20 cellular contexts compared by ENCODE assay signal in the genomic region with DNA sequence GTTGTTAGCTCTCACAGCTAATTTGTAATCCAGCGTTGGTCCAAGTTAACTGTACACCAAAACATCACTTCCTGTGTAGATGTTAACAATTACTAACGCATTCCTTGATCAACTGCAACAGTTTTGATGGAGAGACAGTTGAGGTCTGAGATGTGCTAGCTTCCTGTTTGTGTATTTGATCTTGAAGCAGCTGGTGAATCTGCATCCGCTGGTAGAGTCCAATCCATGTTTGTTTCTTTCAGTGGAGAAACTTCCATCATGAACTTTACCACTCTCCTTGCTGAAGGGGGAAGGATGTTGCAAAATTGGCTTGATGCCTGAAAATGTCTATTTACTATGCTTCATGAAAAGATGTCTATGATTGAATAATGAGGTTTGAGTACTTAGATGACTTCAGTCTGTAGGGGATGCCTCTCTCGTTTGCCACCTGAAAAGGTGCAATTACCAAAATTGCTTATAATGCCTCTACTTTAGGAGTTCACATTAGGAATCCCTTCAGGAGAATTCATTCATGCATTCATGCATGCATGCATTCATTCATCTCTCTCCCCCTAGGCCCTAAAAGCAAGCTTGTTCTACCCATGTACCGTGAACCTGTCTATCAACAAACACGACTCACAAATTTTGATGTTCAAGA. TPM values are rescaled to one million over a fixed set of nuclear protein-coding genes. Genes with fewer than 3 reads are reported as not detected.
A peak's percentile ranks its signal among the peaks of the same experiment; 100 is the strongest.
DNase-seq lines count a peak whose midpoint lies in the region; ATAC-seq and TF ChIP-seq lines count a peak whose summit lies in the region.
"Had no signal": no experiment of that assay in that cellular context is flagged by ENCODE, and none has a peak within 500 bp of the region (broad histone marks: within the 10 kb centered on the region; RNA-seq: fewer than 3 reads in every experiment).

No MANE protein-coding gene starts in this region.

- POLR2A ChIA-PET in activated CD8-positive, alpha-beta T cell treated with anti-CD3 and anti-CD28 coated beads, Interleukin-2, amount 10 ng/mL, durations not matched to agents 7 days and 5 days (lab: Charles Lee) = no interaction called here
- POLR2A ChIA-PET in activated CD8-positive, alpha-beta T cell treated with anti-CD3 and anti-CD28 coated beads for 36 hours (lab: Charles Lee) = no interaction called here

- intact Hi-C loops in activated CD8-positive, alpha-beta T cell treated with anti-CD3 and anti-CD28 coated beads for 36 hours (cut with micrococcal nuclease) = no loop called here

- H3K4me3 ChIP-seq in Jurkat, Clone E6-1 (ENCODE audit: low read length) = no peak overlapping the region
- H3K4me3 ChIP-seq: HAP-1, Peyer's patch, SJSA1 had no signal

- DNase-seq in activated CD8-positive, alpha-beta T cell treated with anti-CD3 and anti-CD28 coated beads, Interleukin-2, amount 10 ng/mL, durations not matched to agents 7 days and 5 days = no peak
- DNase-seq in activated CD8-positive, alpha-beta T cell treated with anti-CD3 and anti-CD28 coated beads for 36 hours = no peak
- DNase-seq in Jurkat, Clone E6-1 (ENCODE audit: low read depth, low spot score) = peak; percentile 92
- no peak for DNase-seq in T-helper 2 cell treated with Interferon-gamma antibody and Interleukin-4, amounts not matched to agents 5 μg/mL and 100 μg/mL, for 36 hours (ENCODE audit: low spot score)
- no peak for DNase-seq in glomerular visceral epithelial cell (ENCODE audit: extremely low spot score)
- DNase-seq: AML-193; COR-L47; DMS 273 treated with DMSO at 0.1 percent for 48 hours; Karpas-422; MM.1S; NCI-H1092 treated with DMSO at 0.1 percent for 48 hours; NCI-H187; NCI-H2107; NCI-H526; NK-92 treated with Interleukin-12 subunit alpha and Interleukin-12 subunit beta, amount 100 ng/mL, for 24 hours; Peyer's patch had no signal

- no peaks in the 10 kb centered on the region for H3K36me3 Mint-ChIP-seq in activated CD8-positive, alpha-beta T cell treated with anti-CD3 and anti-CD28 coated beads, Interleukin-2, amount 10 ng/mL, durations not matched to agents 7 days and 5 days (ENCODE audit: low read depth)
- H3K36me3 Mint-ChIP-seq in activated CD8-positive, alpha-beta T cell treated with anti-CD3 and anti-CD28 coated beads for 36 hours (ENCODE audit: low read depth) = no peaks in the 10 kb centered on the region
- H3K36me3 Mint-ChIP-seq in T-helper 2 cell treated with Interferon-gamma antibody and Interleukin-4, amounts not matched to agents 5 μg/mL and 100 μg/mL, for 36 hours (ENCODE audit: low read depth) = peaks cover 2% of the 10 kb centered on the region

- no peak for TF ChIP-seq CTCF in activated CD8-positive, alpha-beta T cell treated with anti-CD3 and anti-CD28 coated beads for 36 hours (IDR thresholded peaks at IDR 0.05)

- H3K4me1 Mint-ChIP-seq in activated CD8-positive, alpha-beta T cell treated with anti-CD3 and anti-CD28 coated beads, Interleukin-2, amount 10 ng/mL, durations not matched to agents 7 days and 5 days (ENCODE audit: low read depth) = peaks cover 9% of the 10 kb centered on the region
- peaks cover 4% of the 10 kb centered on the region for H3K4me1 Mint-ChIP-seq in activated CD8-positive, alpha-beta T cell treated with anti-CD3 and anti-CD28 coated beads for 36 hours (ENCODE audit: low read depth)
- peaks cover 13% of the 10 kb centered on the region for H3K4me1 Mint-ChIP-seq in T-helper 2 cell treated with Interferon-gamma antibody and Interleukin-4, amounts not matched to agents 5 μg/mL and 100 μg/mL, for 36 hours (ENCODE audit: low read depth)

- H3K27ac Mint-ChIP-seq in activated CD8-positive, alpha-beta T cell treated with anti-CD3 and anti-CD28 coated beads, Interleukin-2, amount 10 ng/mL, durations not matched to agents 7 days and 5 days = peak overlapping the region; percentile 24
- H3K27ac Mint-ChIP-seq in activated CD8-positive, alpha-beta T cell treated with anti-CD3 and anti-CD28 coated beads for 36 hours = no peak overlapping the region
- H3K27ac Mint-ChIP-seq in T-helper 2 cell treated with Interferon-gamma antibody and Interleukin-4, amounts not matched to agents 5 μg/mL and 100 μg/mL, for 36 hours = peak overlapping the region; percentile 42

- no peaks in the 10 kb centered on the region for H3K9me3 Mint-ChIP-seq in activated CD8-positive, alpha-beta T cell treated with anti-CD3 and anti-CD28 coated beads, Interleukin-2, amount 10 ng/mL, durations not matched to agents 7 days and 5 days (ENCODE audit: insufficient read depth)
- no peaks in the 10 kb centered on the region for H3K9me3 Mint-ChIP-seq in activated CD8-positive, alpha-beta T cell treated with anti-CD3 and anti-CD28 coated beads for 36 hours
- H3K9me3 Mint-ChIP-seq in T-helper 2 cell treated with Interferon-gamma antibody and Interleukin-4, amounts not matched to agents 5 μg/mL and 100 μg/mL, for 36 hours = no peaks in the 10 kb centered on the region

- H3K4me3 Mint-ChIP-seq in activated CD8-positive, alpha-beta T cell treated with anti-CD3 and anti-CD28 coated beads, Interleukin-2, amount 10 ng/mL, durations not matched to agents 7 days and 5 days = no peak overlapping the region
- no peak overlapping the region for H3K4me3 Mint-ChIP-seq in activated CD8-positive, alpha-beta T cell treated with anti-CD3 and anti-CD28 coated beads for 36 hours
- H3K4me3 Mint-ChIP-seq in T-helper 2 cell treated with Interferon-gamma antibody and Interleukin-4, amounts not matched to agents 5 μg/mL and 100 μg/mL, for 36 hours = peak overlapping the region; percentile 17

- CTCF ChIA-PET in activated CD8-positive, alpha-beta T cell treated with anti-CD3 and anti-CD28 coated beads, Interleukin-2, amount 10 ng/mL, durations not matched to agents 7 days and 5 days (lab: Charles Lee) = interaction anchor here (1.0 kb wide), 1 partner anchor 30 kb away, joined by 3 read pairs; no protein-coding TSS in a partner anchor
- CTCF ChIA-PET in activated CD8-positive, alpha-beta T cell treated with anti-CD3 and anti-CD28 coated beads for 36 hours (lab: Charles Lee) = interaction anchor here (1.9 kb wide), 1 partner anchor 21 kb away, joined by 5 read pairs; no protein-coding TSS in a partner anchor

- H3K27me3 Mint-ChIP-seq in activated CD8-positive, alpha-beta T cell treated with anti-CD3 and anti-CD28 coated beads, Interleukin-2, amount 10 ng/mL, durations not matched to agents 7 days and 5 days (ENCODE audit: low read depth) = no peaks in the 10 kb centered on the region
- H3K27me3 Mint-ChIP-seq in activated CD8-positive, alpha-beta T cell treated with anti-CD3 and anti-CD28 coated beads for 36 hours = no peaks in the 10 kb centered on the region
- H3K27me3 Mint-ChIP-seq in T-helper 2 cell treated with Interferon-gamma antibody and Interleukin-4, amounts not matched to agents 5 μg/mL and 100 μg/mL, for 36 hours (ENCODE audit: low read depth) = no peaks in the 10 kb centered on the region

- no peak for ATAC-seq in activated CD8-positive, alpha-beta T cell treated with anti-CD3 and anti-CD28 coated beads, Interleukin-2, amount 10 ng/mL, durations not matched to agents 7 days and 5 days
- ATAC-seq in activated CD8-positive, alpha-beta T cell treated with anti-CD3 and anti-CD28 coated beads for 36 hours = no peak
- no peak for ATAC-seq in GM18858 (IDR thresholded peaks at IDR 0.05; ENCODE audit: unreplicated experiment)
- ATAC-seq in GM21390 (IDR thresholded peaks at IDR 0.05; ENCODE audit: unreplicated experiment) = no peak

RNA-seq across cellular contexts. Expression of a gene that starts 39.6 kb away (rescaled TPM):
- total RNA-seq in activated CD8-positive, alpha-beta T cell treated with anti-CD3 and anti-CD28 coated beads, Interleukin-2, amount 10 ng/mL, durations not matched to agents 7 days and 5 days = 1 to 10 TPM; 3.7 to 4.6 TPM
- 1 to 10 TPM; 3.7 to 4.0 TPM for total RNA-seq in activated CD8-positive, alpha-beta T cell treated with anti-CD3 and anti-CD28 coated beads for 36 hours
- polyA plus RNA-seq in Jurkat, Clone E6-1 (2012; ENCODE audit: insufficient read depth, insufficient read length) = 3.8 TPM
